ENCODE assay signal across 10 cellular contexts in the genomic region with DNA sequence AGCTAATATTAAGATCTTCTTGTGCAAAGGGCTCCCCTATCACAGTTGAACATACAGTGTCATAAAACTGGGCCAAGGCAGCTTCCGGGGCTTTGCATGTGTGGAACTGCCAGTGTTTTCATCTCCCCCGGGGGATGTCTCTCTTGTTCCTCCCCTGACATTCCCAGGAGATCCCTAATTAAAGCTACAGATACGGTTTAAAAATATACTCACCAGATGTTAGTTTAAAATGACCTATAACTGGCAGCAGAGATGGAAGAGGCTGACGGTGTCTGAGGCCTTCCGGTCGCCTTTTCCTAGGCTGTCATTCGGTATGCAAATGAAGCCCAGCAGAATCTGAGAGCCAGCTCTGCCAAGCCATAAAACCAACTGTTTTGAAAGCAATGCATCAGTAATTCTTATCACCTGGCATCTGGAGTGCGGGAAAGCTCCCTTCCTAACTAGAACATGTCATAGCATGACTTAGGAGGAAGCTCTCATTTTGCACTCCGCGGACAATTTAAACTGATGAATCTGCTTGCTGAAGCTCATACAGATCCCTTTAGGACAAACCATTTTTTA.
DNase-seq lines count a peak whose midpoint lies in the region; ATAC-seq, FAIRE-seq and TF ChIP-seq lines count a peak whose summit lies in the region.
"Had no signal": no experiment of that assay in that cellular context is flagged by ENCODE, and none has a peak within 500 bp of the region (broad histone marks: within the 10 kb centered on the region; RNA-seq: fewer than 3 reads in every experiment).

No MANE protein-coding gene starts in this region.

- no peaks in the 10 kb centered on the region for H3K4me1 Mint-ChIP-seq in T-helper 2 cell treated with Interferon-gamma antibody and Interleukin-4, amounts not matched to agents 5 μg/mL and 100 μg/mL, for 36 hours (ENCODE audit: low read depth)
- no peaks in the 10 kb centered on the region for H3K4me1 Mint-ChIP-seq in CD8-positive, alpha-beta T cell (ENCODE audit: low read depth)

- H3K9me3 Mint-ChIP-seq in T-helper 2 cell treated with Interferon-gamma antibody and Interleukin-4, amounts not matched to agents 5 μg/mL and 100 μg/mL, for 36 hours = no peaks in the 10 kb centered on the region
- H3K9me3 Mint-ChIP-seq in CD8-positive, alpha-beta T cell = no peaks in the 10 kb centered on the region

- ATAC-seq in CD8-positive, alpha-beta T cell = no peak

- H3K27ac ChIP-seq in muscle layer of colon (ENCODE audit: low read depth, low read length) = peak overlapping the region; percentile 49
- no peak overlapping the region for H3K27ac ChIP-seq in CD8-positive, alpha-beta T cell (ENCODE audit: low read depth, low read length)
- H3K27ac ChIP-seq: thoracic aorta had no signal

- TF ChIP-seq CTCF in astrocyte of the spinal cord (IDR thresholded peaks at IDR 0.05; ENCODE audit: low read depth, low read length) = no peak
- no peak for TF ChIP-seq CTCF in CD8-positive, alpha-beta T cell (IDR thresholded peaks at IDR 0.05)

- peaks cover 36% of the 10 kb centered on the region for H3K4me1 ChIP-seq in muscle layer of colon (ENCODE audit: insufficient read depth, low read length)
- H3K4me1 ChIP-seq in CD8-positive, alpha-beta T cell (ENCODE audit: insufficient read depth, low read length) = no peaks in the 10 kb centered on the region

- no peak overlapping the region for H3K27ac Mint-ChIP-seq in T-helper 2 cell treated with Interferon-gamma antibody and Interleukin-4, amounts not matched to agents 5 μg/mL and 100 μg/mL, for 36 hours
- no peak overlapping the region for H3K27ac Mint-ChIP-seq in CD8-positive, alpha-beta T cell

- in situ Hi-C loops in astrocyte of the spinal cord (cut with HindIII; ENCODE audit: low sequenced_read_pairs) = no loop called here

- POLR2A ChIA-PET in CD8-positive, alpha-beta T cell (lab: Charles Lee) = no interaction called here

- no peaks in the 10 kb centered on the region for H3K36me3 ChIP-seq in muscle layer of colon (ENCODE audit: insufficient read depth, low read length)
- no peaks in the 10 kb centered on the region for H3K36me3 ChIP-seq in CD8-positive, alpha-beta T cell (ENCODE audit: insufficient read depth, low read length)
- H3K36me3 ChIP-seq: thoracic aorta had no signal

- H3K27me3 ChIP-seq in muscle layer of colon (ENCODE audit: control insufficient read depth in 1 of 2, insufficient read depth in 2 of 2, low read length in 2 of 2) = no peaks in the 10 kb centered on the region
- no peaks in the 10 kb centered on the region for H3K27me3 ChIP-seq in CD8-positive, alpha-beta T cell (ENCODE audit: insufficient read depth, low read length)

- FAIRE-seq in urothelium cell line (lab: Jason Lieb, UNC) = no peak

- intact Hi-C loops in CD8-positive, alpha-beta T cell (cut with DNase I, micrococcal nuclease) = no loop called here

- H3K4me3 ChIP-seq in astrocyte of the spinal cord (ENCODE audit: low read depth, low read length) = no peak overlapping the region
- no peak overlapping the region for H3K4me3 ChIP-seq in muscle layer of colon (ENCODE audit: low read depth in 1 of 2, low read length in 2 of 2)
- H3K4me3 ChIP-seq in CD8-positive, alpha-beta T cell (ENCODE audit: low read depth, low read length) = no peak overlapping the region
- H3K4me3 ChIP-seq: thoracic aorta had no signal

- no peak overlapping the region for H3K9ac ChIP-seq in muscle layer of colon (ENCODE audit: low read length)

- DNase-seq in D341Med (ENCODE audit: low spot score) = peak; percentile 61
- DNase-seq in NCI-H146 treated with DMSO at 0.1 percent for 48 hours (lab: John Stamatoyannopoulos, UW; ENCODE audit: unreplicated experiment) = peak; percentile 10
- DNase-seq in astrocyte of the spinal cord (ENCODE audit: low read depth, low spot score) = peak; percentile 29
- no peak for DNase-seq in occipital lobe (lab: John Stamatoyannopoulos, UW)
- DNase-seq in T-helper 2 cell treated with Interferon-gamma antibody and Interleukin-4, amounts not matched to agents 5 μg/mL and 100 μg/mL, for 36 hours (ENCODE audit: low spot score) = no peak
- no peak for DNase-seq in urothelium cell line (ENCODE audit: low spot score)
- DNase-seq in CD8-positive, alpha-beta T cell = no peak
- DNase-seq: activated naive CD4-positive, alpha-beta T cell treated with Interleukin-2 at 50 U/mL for 16 hours had no signal

- CTCF ChIA-PET in CD8-positive, alpha-beta T cell (lab: Charles Lee) = no interaction called here

- no peak overlapping the region for H3K4me3 Mint-ChIP-seq in T-helper 2 cell treated with Interferon-gamma antibody and Interleukin-4, amounts not matched to agents 5 μg/mL and 100 μg/mL, for 36 hours
- H3K4me3 Mint-ChIP-seq in CD8-positive, alpha-beta T cell = no peak overlapping the region

- H3K36me3 Mint-ChIP-seq in T-helper 2 cell treated with Interferon-gamma antibody and Interleukin-4, amounts not matched to agents 5 μg/mL and 100 μg/mL, for 36 hours (ENCODE audit: low read depth) = no peaks in the 10 kb centered on the region
- H3K36me3 Mint-ChIP-seq in CD8-positive, alpha-beta T cell = no peaks in the 10 kb centered on the region

- peaks cover 2% of the 10 kb centered on the region for H3K27me3 Mint-ChIP-seq in T-helper 2 cell treated with Interferon-gamma antibody and Interleukin-4, amounts not matched to agents 5 μg/mL and 100 μg/mL, for 36 hours (ENCODE audit: low read depth)
- peaks cover 16% of the 10 kb centered on the region for H3K27me3 Mint-ChIP-seq in CD8-positive, alpha-beta T cell (ENCODE audit: low read depth)

- no peaks in the 10 kb centered on the region for H3K9me3 ChIP-seq in muscle layer of colon (ENCODE audit: low read length)
- H3K9me3 ChIP-seq in CD8-positive, alpha-beta T cell (ENCODE audit: low read length) = no peaks in the 10 kb centered on the region
- H3K9me3 ChIP-seq: thoracic aorta had no signal

Comparison
In these comparisons a context has a peak if more than half of its experiments do, and no peak if none do; other contexts are left out.
1. DNase-seq: peak in D341Med (single experiment), NCI-H146 treated with DMSO at 0.1 percent for 48 hours (single experiment) and astrocyte of the spinal cord (single experiment); none in occipital lobe (single experiment), T-helper 2 cell treated with Interferon-gamma antibody and Interleukin-4, amounts not matched to agents 5 μg/mL and 100 μg/mL, for 36 hours (single experiment), urothelium cell line (single experiment) and CD8-positive, alpha-beta T cell (0 of 7).